2 cellular contexts compared by ENCODE assay signal in genomic region chr3:12643724-12644123, GRCh38.
TF ChIP-seq lines count a peak whose summit lies in the region.

No MANE protein-coding gene starts in this region.

TF ChIP-seq in SK-N-SH, 30 proteins besides CTCF, POLR2A, EP300 and RAD21 (continued from another document):
- TF ChIP-seq ZBTB33 (IDR thresholded peaks at IDR 0.05; ENCODE audit: borderline replicate concordance, low read depth) (no peak), NFIC (IDR thresholded peaks at IDR 0.05; ENCODE audit: borderline replicate concordance) (no peak), YY1 (IDR thresholded peaks at IDR 0.05; ENCODE audit: low read depth) (no peak), CHD2 (IDR thresholded peaks at IDR 0.05; ENCODE audit: low read length, partially characterized antibody) (no peak), FOXJ3 (CRISPR knock-in tag; IDR thresholded peaks at IDR 0.05) (no peak), USF1 (IDR thresholded peaks at IDR 0.05; ENCODE audit: borderline replicate concordance, low read depth) (no peak), FOXM1 (IDR thresholded peaks at IDR 0.05; ENCODE audit: low read depth) (no peak), RXRA (IDR thresholded peaks at IDR 0.05; ENCODE audit: borderline replicate concordance, low read depth) (no peak), GATA2 (CRISPR knock-in tag; IDR thresholded peaks at IDR 0.05) (no peak), FOSL2 (IDR thresholded peaks at IDR 0.05; ENCODE audit: borderline replicate concordance, low read depth) (no peak), GABPA (IDR thresholded peaks at IDR 0.05; ENCODE audit: low read depth) (no peak)
- TF ChIP-seq, protein P1, sequence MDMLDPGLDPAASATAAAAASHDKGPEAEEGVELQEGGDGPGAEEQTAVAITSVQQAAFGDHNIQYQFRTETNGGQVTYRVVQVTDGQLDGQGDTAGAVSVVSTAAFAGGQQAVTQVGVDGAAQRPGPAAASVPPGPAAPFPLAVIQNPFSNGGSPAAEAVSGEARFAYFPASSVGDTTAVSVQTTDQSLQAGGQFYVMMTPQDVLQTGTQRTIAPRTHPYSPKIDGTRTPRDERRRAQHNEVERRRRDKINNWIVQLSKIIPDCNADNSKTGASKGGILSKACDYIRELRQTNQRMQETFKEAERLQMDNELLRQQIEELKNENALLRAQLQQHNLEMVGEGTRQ (IDR thresholded peaks at IDR 0.05; ENCODE audit: borderline replicate concordance, low read depth, low read length) = no peak

TF ChIP-seq in SK-N-SH treated with all-trans-retinoic acid at 6 μM for 48 hours, 23 proteins besides CTCF, POLR2A, EP300 and RAD21 (continued from another document):
- TF ChIP-seq, protein P2, sequence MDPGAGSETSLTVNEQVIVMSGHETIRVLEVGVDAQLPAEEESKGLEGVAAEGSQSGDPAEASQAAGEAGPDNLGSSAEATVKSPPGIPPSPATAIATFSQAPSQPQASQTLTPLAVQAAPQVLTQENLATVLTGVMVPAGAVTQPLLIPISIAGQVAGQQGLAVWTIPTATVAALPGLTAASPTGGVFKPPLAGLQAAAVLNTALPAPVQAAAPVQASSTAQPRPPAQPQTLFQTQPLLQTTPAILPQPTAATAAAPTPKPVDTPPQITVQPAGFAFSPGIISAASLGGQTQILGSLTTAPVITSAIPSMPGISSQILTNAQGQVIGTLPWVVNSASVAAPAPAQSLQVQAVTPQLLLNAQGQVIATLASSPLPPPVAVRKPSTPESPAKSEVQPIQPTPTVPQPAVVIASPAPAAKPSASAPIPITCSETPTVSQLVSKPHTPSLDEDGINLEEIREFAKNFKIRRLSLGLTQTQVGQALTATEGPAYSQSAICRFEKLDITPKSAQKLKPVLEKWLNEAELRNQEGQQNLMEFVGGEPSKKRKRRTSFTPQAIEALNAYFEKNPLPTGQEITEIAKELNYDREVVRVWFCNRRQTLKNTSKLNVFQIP (CRISPR knock-in tag; IDR thresholded peaks at IDR 0.05; ENCODE audit: borderline replicate concordance, low read depth) = no peak
- TF ChIP-seq GLIS3 (CRISPR knock-in tag; IDR thresholded peaks at IDR 0.05) (no peak), CSDC2 (CRISPR knock-in tag; IDR thresholded peaks at IDR 0.05) (no peak), ISL1 (CRISPR knock-in tag; IDR thresholded peaks at IDR 0.05) (no peak)
